In genomic region chr17:70111201-70111600, GRCh38 we compare ENCODE assay signal across 36 cellular contexts. TPM values are rescaled to one million over a fixed set of nuclear protein-coding genes. Genes with fewer than 3 reads are reported as not detected.
"Had no signal": no experiment of that assay in that cellular context is flagged by ENCODE, and none has a peak within 500 bp of the region (broad histone marks: within the 10 kb centered on the region; RNA-seq: fewer than 3 reads in every experiment).

No MANE protein-coding gene starts in this region.

- H3K9me3 ChIP-seq: ascending aorta, Peyer's patch, SJSA1, SK-N-SH had no signal

- DNase-seq: activated CD4-positive, alpha-beta memory T cell treated with anti-CD3 and anti-CD28 coated beads, Interleukin-2, amount 10 ng/mL, durations not matched to agents 7 days and 5 days; activated CD4-positive, alpha-beta T cell treated with anti-CD3 and anti-CD28 coated beads for 1 hour; activated CD4-positive, alpha-beta T cell treated with anti-CD3 and anti-CD28 coated beads for 48 hours; activated CD4-positive, CD25-positive, alpha-beta regulatory T cell; activated CD8-positive, alpha-beta memory T cell treated with anti-CD3 and anti-CD28 coated beads for 24 hours; activated CD8-positive, alpha-beta memory T cell treated with anti-CD3 and anti-CD28 coated beads, Interleukin-2, amount 10 ng/mL, durations not matched to agents 7 days and 5 days; activated CD8-positive, alpha-beta memory T cell treated with anti-CD3 and anti-CD28 coated beads, Interleukin-2, amount 50 U/mL, for 48 hours; activated effector memory CD4-positive, alpha-beta T cell treated with Interleukin-2 at 50 U/mL for 16 hours; activated naive CD4-positive, alpha-beta T cell treated with anti-CD3 and anti-CD28 coated beads, Interleukin-2, amount 50 U/mL, for 16 hours; activated naive CD8-positive, alpha-beta T cell treated with anti-CD3 and anti-CD28 coated beads, Interleukin-2, amount 10 ng/mL, durations not matched to agents 7 days and 5 days; activated T-cell treated with anti-CD3 and anti-CD28 coated beads, Interleukin-2, amount 50 U/mL, for 48 hours; NCI-H1092 treated with DMSO at 0.1 percent for 48 hours; NCI-H1417; NCI-H146; NCI-H187; NCI-H2029 treated with DMSO at 0.1 percent for 48 hours; NCI-H2107; NCI-H2171; NCI-H510A; NCI-H526; NCI-H748 treated with DMSO at 0.1 percent for 48 hours; NK-92 treated with Interleukin-12 subunit alpha and Interleukin-12 subunit beta, amount 100 ng/mL, for 24 hours; PC-3; Peyer's patch; RPMI8226; SHP77 treated with DMSO at 0.1 percent for 48 hours; SK-N-SH; WERI-Rb-1 had no signal

- H3K27me3 ChIP-seq: ascending aorta, cardiac muscle cell, Peyer's patch, SJSA1 had no signal

- H3K36me3 ChIP-seq: ascending aorta, cardiac muscle cell, Peyer's patch, SJSA1, WERI-Rb-1 had no signal

- ATAC-seq: activated CD8-positive, alpha-beta memory T cell treated with anti-CD3 and anti-CD28 coated beads, Interleukin-2, amount 10 ng/mL, durations not matched to agents 7 days and 5 days; PC-3 had no signal

- H3K4me2 ChIP-seq: SK-N-SH had no signal

- H3K4me1 ChIP-seq: Peyer's patch had no signal

- H3K27ac Mint-ChIP-seq: activated CD4-positive, alpha-beta memory T cell treated with anti-CD3 and anti-CD28 coated beads, Interleukin-2, amount 10 ng/mL, durations not matched to agents 7 days and 5 days; activated CD8-positive, alpha-beta memory T cell treated with anti-CD3 and anti-CD28 coated beads, Interleukin-2, amount 10 ng/mL, durations not matched to agents 7 days and 5 days; activated naive CD8-positive, alpha-beta T cell treated with anti-CD3 and anti-CD28 coated beads, Interleukin-2, amount 10 ng/mL, durations not matched to agents 7 days and 5 days; T-helper 1 cell treated with Interleukin-12 subunit alpha and Interleukin-12 subunit beta and Interleukin-4 antibody, amounts not matched to agents 30 μg/mL and 1 μg/mL, for 36 hours; T-helper 2 cell treated with Interferon-gamma antibody and Interleukin-4, amounts not matched to agents 5 μg/mL and 100 μg/mL, for 36 hours had no signal

- H3K27me3 Mint-ChIP-seq: activated CD4-positive, alpha-beta memory T cell treated with anti-CD3 and anti-CD28 coated beads, Interleukin-2, amount 10 ng/mL, durations not matched to agents 7 days and 5 days; activated CD8-positive, alpha-beta memory T cell treated with anti-CD3 and anti-CD28 coated beads, Interleukin-2, amount 10 ng/mL, durations not matched to agents 7 days and 5 days; activated naive CD8-positive, alpha-beta T cell treated with anti-CD3 and anti-CD28 coated beads, Interleukin-2, amount 10 ng/mL, durations not matched to agents 7 days and 5 days; central memory CD8-positive, alpha-beta T cell had no signal

- H3K4me3 Mint-ChIP-seq: activated CD4-positive, alpha-beta memory T cell treated with anti-CD3 and anti-CD28 coated beads, Interleukin-2, amount 10 ng/mL, durations not matched to agents 7 days and 5 days; activated CD8-positive, alpha-beta memory T cell treated with anti-CD3 and anti-CD28 coated beads, Interleukin-2, amount 10 ng/mL, durations not matched to agents 7 days and 5 days; activated naive CD8-positive, alpha-beta T cell treated with anti-CD3 and anti-CD28 coated beads, Interleukin-2, amount 10 ng/mL, durations not matched to agents 7 days and 5 days; central memory CD8-positive, alpha-beta T cell; T-helper 1 cell treated with Interleukin-12 subunit alpha and Interleukin-12 subunit beta and Interleukin-4 antibody, amounts not matched to agents 30 μg/mL and 1 μg/mL, for 36 hours; T-helper 2 cell treated with Interferon-gamma antibody and Interleukin-4, amounts not matched to agents 5 μg/mL and 100 μg/mL, for 36 hours had no signal

- H3K9ac ChIP-seq: SK-N-SH had no signal

- H3K27ac ChIP-seq: ascending aorta, cardiac muscle cell, Peyer's patch, SJSA1 had no signal

- H3K4me1 Mint-ChIP-seq: activated CD4-positive, alpha-beta memory T cell treated with anti-CD3 and anti-CD28 coated beads, Interleukin-2, amount 10 ng/mL, durations not matched to agents 7 days and 5 days; activated CD8-positive, alpha-beta memory T cell treated with anti-CD3 and anti-CD28 coated beads, Interleukin-2, amount 10 ng/mL, durations not matched to agents 7 days and 5 days; activated naive CD8-positive, alpha-beta T cell treated with anti-CD3 and anti-CD28 coated beads, Interleukin-2, amount 10 ng/mL, durations not matched to agents 7 days and 5 days; central memory CD8-positive, alpha-beta T cell had no signal

- H3K9me3 Mint-ChIP-seq: activated CD4-positive, alpha-beta memory T cell treated with anti-CD3 and anti-CD28 coated beads, Interleukin-2, amount 10 ng/mL, durations not matched to agents 7 days and 5 days; activated naive CD8-positive, alpha-beta T cell treated with anti-CD3 and anti-CD28 coated beads, Interleukin-2, amount 10 ng/mL, durations not matched to agents 7 days and 5 days; T-helper 1 cell treated with Interleukin-12 subunit alpha and Interleukin-12 subunit beta and Interleukin-4 antibody, amounts not matched to agents 30 μg/mL and 1 μg/mL, for 36 hours; T-helper 2 cell treated with Interferon-gamma antibody and Interleukin-4, amounts not matched to agents 5 μg/mL and 100 μg/mL, for 36 hours had no signal

- H3K36me3 Mint-ChIP-seq: activated CD8-positive, alpha-beta memory T cell treated with anti-CD3 and anti-CD28 coated beads, Interleukin-2, amount 10 ng/mL, durations not matched to agents 7 days and 5 days; activated naive CD8-positive, alpha-beta T cell treated with anti-CD3 and anti-CD28 coated beads, Interleukin-2, amount 10 ng/mL, durations not matched to agents 7 days and 5 days had no signal

- H3K4me3 ChIP-seq: ascending aorta, cardiac muscle cell, Peyer's patch, SJSA1 had no signal

- FAIRE-seq: TTC549 had no signal

RNA-seq across cellular contexts. Expression of gene KCNJ16, which starts 36.2 kb away (rescaled TPM):
- total RNA-seq: activated CD4-positive, alpha-beta memory T cell treated with anti-CD3 and anti-CD28 coated beads, Interleukin-2, amount 10 ng/mL, durations not matched to agents 7 days and 5 days; activated CD8-positive, alpha-beta memory T cell treated with anti-CD3 and anti-CD28 coated beads, Interleukin-2, amount 10 ng/mL, durations not matched to agents 7 days and 5 days; activated naive CD8-positive, alpha-beta T cell treated with anti-CD3 and anti-CD28 coated beads, Interleukin-2, amount 10 ng/mL, durations not matched to agents 7 days and 5 days; ascending aorta; cardiac muscle cell; M059J; PC-3; SJSA1 had no signal
- polyA plus RNA-seq: cardiac muscle cell, SK-N-SH had no signal

RNA-seq across cellular contexts. Expression of gene KCNJ2, which starts 58.1 kb away (rescaled TPM):
- total RNA-seq: activated CD4-positive, alpha-beta memory T cell treated with anti-CD3 and anti-CD28 coated beads, Interleukin-2, amount 10 ng/mL, durations not matched to agents 7 days and 5 days; activated CD8-positive, alpha-beta memory T cell treated with anti-CD3 and anti-CD28 coated beads, Interleukin-2, amount 10 ng/mL, durations not matched to agents 7 days and 5 days; activated naive CD8-positive, alpha-beta T cell treated with anti-CD3 and anti-CD28 coated beads, Interleukin-2, amount 10 ng/mL, durations not matched to agents 7 days and 5 days had no signal
- polyA plus RNA-seq: cardiac muscle cell had no signal
